In the genomic region with DNA sequence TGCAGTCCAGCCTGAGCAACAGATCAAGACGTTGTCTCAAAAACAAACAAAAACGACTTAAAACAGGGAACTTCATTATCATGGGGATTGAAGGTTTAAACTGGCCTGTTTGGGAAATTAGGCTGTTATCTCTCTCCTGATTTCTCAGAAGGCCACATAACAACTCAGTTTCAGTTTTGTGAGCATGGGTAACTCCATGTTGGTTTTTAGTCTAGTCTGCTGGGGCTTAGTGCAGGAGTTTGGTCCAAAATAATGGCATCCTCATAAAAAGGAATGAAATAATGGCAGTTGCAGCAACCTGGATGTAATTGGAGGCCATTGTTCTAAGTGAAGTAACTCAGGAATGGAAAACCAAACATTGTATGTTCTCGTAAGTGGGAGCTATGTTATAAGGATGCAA, we compare ENCODE assay signal across 1 cellular context.
TF ChIP-seq lines count a peak whose summit lies in the region.

No MANE protein-coding gene starts in this region.

TF ChIP-seq in K562, 482 proteins besides CTCF, POLR2A, EP300 and RAD21 (continued from another document and continues in another):
- TF ChIP-seq RBM22 (IDR thresholded peaks at IDR 0.05; ENCODE audit: low read depth, low read length, poor library complexity, severe bottlenecking): no peak
- no peak for TF ChIP-seq CCAR2 (IDR thresholded peaks at IDR 0.05; ENCODE audit: low read depth, low read length)
- TF ChIP-seq MTA2 (IDR thresholded peaks at IDR 0.05; ENCODE audit: low read depth): no peak
- TF ChIP-seq STAT5B (CRISPR knock-in tag; IDR thresholded peaks at IDR 0.05): no peak
- no peak for TF ChIP-seq STAT5A (IDR thresholded peaks at IDR 0.05; ENCODE audit: borderline replicate concordance, low read length)
- no peak for TF ChIP-seq NFE2 (IDR thresholded peaks at IDR 0.05; ENCODE audit: low read depth)
- no peak for TF ChIP-seq XRCC3 (IDR thresholded peaks at IDR 0.05)
- TF ChIP-seq CBX1 (IDR thresholded peaks at IDR 0.05; ENCODE audit: low read depth): no peak
- TF ChIP-seq, protein P1, sequence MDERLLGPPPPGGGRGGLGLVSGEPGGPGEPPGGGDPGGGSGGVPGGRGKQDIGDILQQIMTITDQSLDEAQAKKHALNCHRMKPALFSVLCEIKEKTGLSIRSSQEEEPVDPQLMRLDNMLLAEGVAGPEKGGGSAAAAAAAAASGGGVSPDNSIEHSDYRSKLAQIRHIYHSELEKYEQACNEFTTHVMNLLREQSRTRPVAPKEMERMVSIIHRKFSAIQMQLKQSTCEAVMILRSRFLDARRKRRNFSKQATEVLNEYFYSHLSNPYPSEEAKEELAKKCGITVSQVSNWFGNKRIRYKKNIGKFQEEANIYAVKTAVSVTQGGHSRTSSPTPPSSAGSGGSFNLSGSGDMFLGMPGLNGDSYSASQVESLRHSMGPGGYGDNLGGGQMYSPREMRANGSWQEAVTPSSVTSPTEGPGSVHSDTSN (CRISPR knock-in tag; IDR thresholded peaks at IDR 0.05; ENCODE audit: low read depth): no peak
- TF ChIP-seq, protein P1 (tag; conservative IDR thresholded peaks at IDR 0.05; ENCODE audit: low read depth): peak; percentile 57; the same call in 1 of the 2 replicates
- no peak for TF ChIP-seq FOXM1 (IDR thresholded peaks at IDR 0.05; ENCODE audit: low read depth)
- TF ChIP-seq FOXM1 (CRISPR knock-in tag; IDR thresholded peaks at IDR 0.05; ENCODE audit: low read depth): no peak
- TF ChIP-seq HNRNPLL (IDR thresholded peaks at IDR 0.05; ENCODE audit: low read depth, low read length, poor library complexity, severe bottlenecking): no peak
- no peak for TF ChIP-seq DNMT1 (IDR thresholded peaks at IDR 0.05)
- TF ChIP-seq SMAD1 (IDR thresholded peaks at IDR 0.05; ENCODE audit: low read depth, low read length, partially characterized antibody): no peak
- no peak for TF ChIP-seq PHB2 (IDR thresholded peaks at IDR 0.05; ENCODE audit: low read depth)
- peak; percentile 95 for TF ChIP-seq ZNF444 (CRISPR knock-in tag; IDR thresholded peaks at IDR 0.05)
- no peak for TF ChIP-seq NCOA1 (IDR thresholded peaks at IDR 0.05; ENCODE audit: low read depth)
- no peak for TF ChIP-seq PHTF2 (CRISPR knock-in tag; IDR thresholded peaks at IDR 0.05)
- TF ChIP-seq, protein P2, sequence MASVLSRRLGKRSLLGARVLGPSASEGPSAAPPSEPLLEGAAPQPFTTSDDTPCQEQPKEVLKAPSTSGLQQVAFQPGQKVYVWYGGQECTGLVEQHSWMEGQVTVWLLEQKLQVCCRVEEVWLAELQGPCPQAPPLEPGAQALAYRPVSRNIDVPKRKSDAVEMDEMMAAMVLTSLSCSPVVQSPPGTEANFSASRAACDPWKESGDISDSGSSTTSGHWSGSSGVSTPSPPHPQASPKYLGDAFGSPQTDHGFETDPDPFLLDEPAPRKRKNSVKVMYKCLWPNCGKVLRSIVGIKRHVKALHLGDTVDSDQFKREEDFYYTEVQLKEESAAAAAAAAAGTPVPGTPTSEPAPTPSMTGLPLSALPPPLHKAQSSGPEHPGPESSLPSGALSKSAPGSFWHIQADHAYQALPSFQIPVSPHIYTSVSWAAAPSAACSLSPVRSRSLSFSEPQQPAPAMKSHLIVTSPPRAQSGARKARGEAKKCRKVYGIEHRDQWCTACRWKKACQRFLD (CRISPR knock-in tag; IDR thresholded peaks at IDR 0.05): peak; percentile 88
- TF ChIP-seq BACH1 (tag; IDR thresholded peaks at IDR 0.05): peak; percentile 81
- no peak for TF ChIP-seq WHSC1 (IDR thresholded peaks at IDR 0.05; ENCODE audit: low read length)
- TF ChIP-seq, protein P3, sequence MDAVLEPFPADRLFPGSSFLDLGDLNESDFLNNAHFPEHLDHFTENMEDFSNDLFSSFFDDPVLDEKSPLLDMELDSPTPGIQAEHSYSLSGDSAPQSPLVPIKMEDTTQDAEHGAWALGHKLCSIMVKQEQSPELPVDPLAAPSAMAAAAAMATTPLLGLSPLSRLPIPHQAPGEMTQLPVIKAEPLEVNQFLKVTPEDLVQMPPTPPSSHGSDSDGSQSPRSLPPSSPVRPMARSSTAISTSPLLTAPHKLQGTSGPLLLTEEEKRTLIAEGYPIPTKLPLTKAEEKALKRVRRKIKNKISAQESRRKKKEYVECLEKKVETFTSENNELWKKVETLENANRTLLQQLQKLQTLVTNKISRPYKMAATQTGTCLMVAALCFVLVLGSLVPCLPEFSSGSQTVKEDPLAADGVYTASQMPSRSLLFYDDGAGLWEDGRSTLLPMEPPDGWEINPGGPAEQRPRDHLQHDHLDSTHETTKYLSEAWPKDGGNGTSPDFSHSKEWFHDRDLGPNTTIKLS (IDR thresholded peaks at IDR 0.05; ENCODE audit: borderline replicate concordance, low read depth): no peak
- TF ChIP-seq ZNF778 (CRISPR knock-in tag; IDR thresholded peaks at IDR 0.05): no peak
- no peak for TF ChIP-seq ATF7 (IDR thresholded peaks at IDR 0.05)
- TF ChIP-seq, protein P4, sequence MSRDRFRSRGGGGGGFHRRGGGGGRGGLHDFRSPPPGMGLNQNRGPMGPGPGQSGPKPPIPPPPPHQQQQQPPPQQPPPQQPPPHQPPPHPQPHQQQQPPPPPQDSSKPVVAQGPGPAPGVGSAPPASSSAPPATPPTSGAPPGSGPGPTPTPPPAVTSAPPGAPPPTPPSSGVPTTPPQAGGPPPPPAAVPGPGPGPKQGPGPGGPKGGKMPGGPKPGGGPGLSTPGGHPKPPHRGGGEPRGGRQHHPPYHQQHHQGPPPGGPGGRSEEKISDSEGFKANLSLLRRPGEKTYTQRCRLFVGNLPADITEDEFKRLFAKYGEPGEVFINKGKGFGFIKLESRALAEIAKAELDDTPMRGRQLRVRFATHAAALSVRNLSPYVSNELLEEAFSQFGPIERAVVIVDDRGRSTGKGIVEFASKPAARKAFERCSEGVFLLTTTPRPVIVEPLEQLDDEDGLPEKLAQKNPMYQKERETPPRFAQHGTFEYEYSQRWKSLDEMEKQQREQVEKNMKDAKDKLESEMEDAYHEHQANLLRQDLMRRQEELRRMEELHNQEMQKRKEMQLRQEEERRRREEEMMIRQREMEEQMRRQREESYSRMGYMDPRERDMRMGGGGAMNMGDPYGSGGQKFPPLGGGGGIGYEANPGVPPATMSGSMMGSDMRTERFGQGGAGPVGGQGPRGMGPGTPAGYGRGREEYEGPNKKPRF (IDR thresholded peaks at IDR 0.05; ENCODE audit: low read depth, low read length): no peak
- TF ChIP-seq ZNF668 (CRISPR knock-in tag; IDR thresholded peaks at IDR 0.05): peak; percentile 96
- no peak for TF ChIP-seq ZNF436 (CRISPR knock-in tag; IDR thresholded peaks at IDR 0.05)
- TF ChIP-seq ZNF165 (CRISPR knock-in tag; IDR thresholded peaks at IDR 0.05; ENCODE audit: borderline replicate concordance): peak; percentile 90; the same call in 1 of the 2 replicates
- TF ChIP-seq ZNF324 (CRISPR knock-in tag; IDR thresholded peaks at IDR 0.05): peak; percentile 87
- TF ChIP-seq SIN3A (IDR thresholded peaks at IDR 0.05; ENCODE audit: borderline replicate concordance in 2 of 2, control insufficient read depth in 1 of 2, low read depth in 2 of 2, low read length in 2 of 2): no peak
- TF ChIP-seq RAD51 (IDR thresholded peaks at IDR 0.05; ENCODE audit: borderline replicate concordance, low read depth): no peak
- peak; percentile 74; the same call in 1 of the 2 replicates for TF ChIP-seq ZKSCAN8 (CRISPR knock-in tag; IDR thresholded peaks at IDR 0.05)
- no peak for TF ChIP-seq SPI1 (IDR thresholded peaks at IDR 0.05; ENCODE audit: borderline replicate concordance, low read depth, low read length)
- TF ChIP-seq, protein P5, sequence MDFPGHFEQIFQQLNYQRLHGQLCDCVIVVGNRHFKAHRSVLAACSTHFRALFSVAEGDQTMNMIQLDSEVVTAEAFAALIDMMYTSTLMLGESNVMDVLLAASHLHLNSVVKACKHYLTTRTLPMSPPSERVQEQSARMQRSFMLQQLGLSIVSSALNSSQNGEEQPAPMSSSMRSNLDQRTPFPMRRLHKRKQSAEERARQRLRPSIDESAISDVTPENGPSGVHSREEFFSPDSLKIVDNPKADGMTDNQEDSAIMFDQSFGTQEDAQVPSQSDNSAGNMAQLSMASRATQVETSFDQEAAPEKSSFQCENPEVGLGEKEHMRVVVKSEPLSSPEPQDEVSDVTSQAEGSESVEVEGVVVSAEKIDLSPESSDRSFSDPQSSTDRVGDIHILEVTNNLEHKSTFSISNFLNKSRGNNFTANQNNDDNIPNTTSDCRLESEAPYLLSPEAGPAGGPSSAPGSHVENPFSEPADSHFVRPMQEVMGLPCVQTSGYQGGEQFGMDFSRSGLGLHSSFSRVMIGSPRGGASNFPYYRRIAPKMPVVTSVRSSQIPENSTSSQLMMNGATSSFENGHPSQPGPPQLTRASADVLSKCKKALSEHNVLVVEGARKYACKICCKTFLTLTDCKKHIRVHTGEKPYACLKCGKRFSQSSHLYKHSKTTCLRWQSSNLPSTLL (IDR thresholded peaks at IDR 0.05): no peak
- no peak for TF ChIP-seq ZBED1 (IDR thresholded peaks at IDR 0.05)
- no peak for TF ChIP-seq ZBTB8A (IDR thresholded peaks at IDR 0.05; ENCODE audit: partially characterized antibody)
- TF ChIP-seq GABPA (tag; conservative IDR thresholded peaks at IDR 0.05; ENCODE audit: low read depth): no peak
- TF ChIP-seq NCOR1 (IDR thresholded peaks at IDR 0.05): no peak
- TF ChIP-seq, protein P6, sequence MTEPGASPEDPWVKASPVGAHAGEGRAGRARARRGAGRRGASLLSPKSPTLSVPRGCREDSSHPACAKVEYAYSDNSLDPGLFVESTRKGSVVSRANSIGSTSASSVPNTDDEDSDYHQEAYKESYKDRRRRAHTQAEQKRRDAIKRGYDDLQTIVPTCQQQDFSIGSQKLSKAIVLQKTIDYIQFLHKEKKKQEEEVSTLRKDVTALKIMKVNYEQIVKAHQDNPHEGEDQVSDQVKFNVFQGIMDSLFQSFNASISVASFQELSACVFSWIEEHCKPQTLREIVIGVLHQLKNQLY (CRISPR knock-in tag; conservative IDR thresholded peaks at IDR 0.05): no peak
- TF ChIP-seq ZC3H11A (IDR thresholded peaks at IDR 0.05; ENCODE audit: low read depth, low read length): no peak
- no peak for TF ChIP-seq KLF10 (CRISPR knock-in tag; IDR thresholded peaks at IDR 0.05)
- no peak for TF ChIP-seq ZEB2 (IDR thresholded peaks at IDR 0.05)
- TF ChIP-seq, protein P7, sequence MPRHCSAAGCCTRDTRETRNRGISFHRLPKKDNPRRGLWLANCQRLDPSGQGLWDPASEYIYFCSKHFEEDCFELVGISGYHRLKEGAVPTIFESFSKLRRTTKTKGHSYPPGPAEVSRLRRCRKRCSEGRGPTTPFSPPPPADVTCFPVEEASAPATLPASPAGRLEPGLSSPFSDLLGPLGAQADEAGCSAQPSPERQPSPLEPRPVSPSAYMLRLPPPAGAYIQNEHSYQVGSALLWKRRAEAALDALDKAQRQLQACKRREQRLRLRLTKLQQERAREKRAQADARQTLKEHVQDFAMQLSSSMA (CRISPR knock-in tag; IDR thresholded peaks at IDR 0.05): 0 out of 2 replicates have a peak, but pooled peaks have one; percentile 41
- peak; percentile 91 for TF ChIP-seq ZNF239 (CRISPR knock-in tag; IDR thresholded peaks at IDR 0.05)
- no peak for TF ChIP-seq NFATC3 (IDR thresholded peaks at IDR 0.05)
- TF ChIP-seq ELF1 (tag; IDR thresholded peaks at IDR 0.05): no peak
- TF ChIP-seq, protein P8, sequence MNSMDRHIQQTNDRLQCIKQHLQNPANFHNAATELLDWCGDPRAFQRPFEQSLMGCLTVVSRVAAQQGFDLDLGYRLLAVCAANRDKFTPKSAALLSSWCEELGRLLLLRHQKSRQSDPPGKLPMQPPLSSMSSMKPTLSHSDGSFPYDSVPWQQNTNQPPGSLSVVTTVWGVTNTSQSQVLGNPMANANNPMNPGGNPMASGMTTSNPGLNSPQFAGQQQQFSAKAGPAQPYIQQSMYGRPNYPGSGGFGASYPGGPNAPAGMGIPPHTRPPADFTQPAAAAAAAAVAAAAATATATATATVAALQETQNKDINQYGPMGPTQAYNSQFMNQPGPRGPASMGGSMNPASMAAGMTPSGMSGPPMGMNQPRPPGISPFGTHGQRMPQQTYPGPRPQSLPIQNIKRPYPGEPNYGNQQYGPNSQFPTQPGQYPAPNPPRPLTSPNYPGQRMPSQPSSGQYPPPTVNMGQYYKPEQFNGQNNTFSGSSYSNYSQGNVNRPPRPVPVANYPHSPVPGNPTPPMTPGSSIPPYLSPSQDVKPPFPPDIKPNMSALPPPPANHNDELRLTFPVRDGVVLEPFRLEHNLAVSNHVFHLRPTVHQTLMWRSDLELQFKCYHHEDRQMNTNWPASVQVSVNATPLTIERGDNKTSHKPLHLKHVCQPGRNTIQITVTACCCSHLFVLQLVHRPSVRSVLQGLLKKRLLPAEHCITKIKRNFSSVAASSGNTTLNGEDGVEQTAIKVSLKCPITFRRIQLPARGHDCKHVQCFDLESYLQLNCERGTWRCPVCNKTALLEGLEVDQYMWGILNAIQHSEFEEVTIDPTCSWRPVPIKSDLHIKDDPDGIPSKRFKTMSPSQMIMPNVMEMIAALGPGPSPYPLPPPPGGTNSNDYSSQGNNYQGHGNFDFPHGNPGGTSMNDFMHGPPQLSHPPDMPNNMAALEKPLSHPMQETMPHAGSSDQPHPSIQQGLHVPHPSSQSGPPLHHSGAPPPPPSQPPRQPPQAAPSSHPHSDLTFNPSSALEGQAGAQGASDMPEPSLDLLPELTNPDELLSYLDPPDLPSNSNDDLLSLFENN (IDR thresholded peaks at IDR 0.05; ENCODE audit: low read depth in 2 of 2, low read length in 2 of 2): no peak
- TF ChIP-seq THRAP3 (IDR thresholded peaks at IDR 0.05; ENCODE audit: borderline replicate concordance): no peak
